In genomic region chr6:85594197-85594930, GRCh38 we compare ENCODE assay signal across 8 cellular contexts. TPM values are rescaled to one million over a fixed set of nuclear protein-coding genes. Genes with fewer than 3 reads are reported as not detected.
DNase-seq lines count a peak whose midpoint lies in the region; FAIRE-seq and TF ChIP-seq lines count a peak whose summit lies in the region.

No MANE protein-coding gene starts in this region.

- dilution Hi-C loops in endothelial cell of umbilical vein (cut with MboI; ENCODE audit: extremely low pct_ligation_motif_present, low sequenced_read_pairs) = no loop called here

- H3K9me1 ChIP-seq in endothelial cell of umbilical vein (replicated peaks; ENCODE audit: control insufficient read depth, extremely low read depth, insufficient read depth, low read length) = no peaks in the 10 kb centered on the region

- H3K27ac ChIP-seq in GM23248 (peak overlapping the region; percentile 93), WERI-Rb-1 (peak overlapping the region; percentile 90), endothelial cell of umbilical vein (ENCODE audit: insufficient read depth, low read depth, low read length) (peak overlapping the region; percentile 82), neural progenitor cell (no peak overlapping the region)

- peaks cover 16% of the 10 kb centered on the region for H3K4me1 Mint-ChIP-seq in neural progenitor cell

- peak; percentile 22 for TF ChIP-seq POLR2A in endothelial cell of umbilical vein (IDR thresholded peaks at IDR 0.05; ENCODE audit: low read depth, low read length)

- H3F3A ChIP-seq in GM23248 (ENCODE audit: insufficient read depth) (peaks cover 64% of the 10 kb centered on the region), Loucy (ENCODE audit: low read depth) (peaks cover 8% of the 10 kb centered on the region), neural progenitor cell (ENCODE audit: low read depth) (peaks cover 38% of the 10 kb centered on the region)

- peak overlapping the region; percentile 96 for H3K4me3 Mint-ChIP-seq in neural progenitor cell

- peak overlapping the region; percentile 86 for H3K4me3 ChIP-seq in GM08714 (ENCODE audit: low read length)
- peak overlapping the region; percentile 93 for H3K4me3 ChIP-seq in GM23248
- H3K4me3 ChIP-seq in Loucy (ENCODE audit: low read length, poor library complexity, severe bottlenecking) = peak overlapping the region; percentile 94
- peak overlapping the region; percentile 67 for H3K4me3 ChIP-seq in WERI-Rb-1 (ENCODE audit: low read depth, low read length)
- peak overlapping the region; percentile 45 to 96 (median 80) for H3K4me3 ChIP-seq in endothelial cell of umbilical vein (replicated peaks in 1 of 3; ENCODE audit: insufficient read depth in 1 of 3, low read depth in 1 of 3, low read length in 3 of 3)
- peak overlapping the region; percentile 76 for H3K4me3 ChIP-seq in neural progenitor cell

- H3K36me3 ChIP-seq in GM23248 (ENCODE audit: low read depth) (no peaks in the 10 kb centered on the region; the same call in 1 of the 2 replicates), Loucy (ENCODE audit: insufficient read depth, low read length) (no peaks in the 10 kb centered on the region), WERI-Rb-1 (peaks cover 6% of the 10 kb centered on the region), endothelial cell of umbilical vein (ENCODE audit: control insufficient read depth in 2 of 2, extremely low read depth in 1 of 2, insufficient read depth in 2 of 2, low read length in 2 of 2) (no peaks in the 10 kb centered on the region), neural progenitor cell (no peaks in the 10 kb centered on the region)

- H3K9ac ChIP-seq in GM23248 (peak overlapping the region; percentile 92), Loucy (ENCODE audit: low read depth, low read length, poor library complexity, severe bottlenecking) (peak overlapping the region; percentile 85), endothelial cell of umbilical vein (replicated peaks; ENCODE audit: extremely low read depth, insufficient read depth, low read length) (peak overlapping the region; percentile 89), neural progenitor cell (no peak overlapping the region)

- H3K4me2 ChIP-seq in GM23248 (ENCODE audit: unreplicated experiment) (peak overlapping the region; percentile 98), Loucy (ENCODE audit: low read depth, low read length, poor library complexity, severe bottlenecking) (peak overlapping the region; percentile 85), endothelial cell of umbilical vein (ENCODE audit: insufficient read depth, low read length) (peak overlapping the region; percentile 84), neural progenitor cell (peak overlapping the region; percentile 81)

- no peak for TF ChIP-seq CTCF in Loucy (conservative IDR thresholded peaks at IDR 0.05; ENCODE audit: low read length)
- TF ChIP-seq CTCF in WERI-Rb-1 (IDR thresholded peaks at IDR 0.05; ENCODE audit: low read depth, low read length) = no peak
- TF ChIP-seq CTCF in endothelial cell of umbilical vein (IDR thresholded peaks at IDR 0.05; ENCODE audit: extremely low read depth in 1 of 2, insufficient read depth in 1 of 2, low read depth in 1 of 2, low read length in 2 of 2) = no peak
- TF ChIP-seq CTCF in neural progenitor cell (IDR thresholded peaks at IDR 0.05) = no peak

- H3K9me3 ChIP-seq in GM23248 (ENCODE audit: low read depth) (no peaks in the 10 kb centered on the region), Loucy (ENCODE audit: insufficient read depth, low read depth, low read length) (no peaks in the 10 kb centered on the region), WERI-Rb-1 (ENCODE audit: severe bottlenecking) (no peaks in the 10 kb centered on the region), endothelial cell of umbilical vein (replicated peaks; ENCODE audit: control insufficient read depth, insufficient read depth, low read length) (no peaks in the 10 kb centered on the region), neural progenitor cell (ENCODE audit: low read depth) (no peaks in the 10 kb centered on the region)

- DNase-seq in GM23248 = peak; percentile 71
- peak; percentile 42 for DNase-seq in WERI-Rb-1
- DNase-seq in endothelial cell of umbilical vein (ENCODE audit: low read depth, low spot score) = peak; percentile 63
- DNase-seq in neural progenitor cell (ENCODE audit: low spot score) = peak; percentile 40
- DNase-seq in occipital lobe (lab: John Stamatoyannopoulos, UW) = no peak
- no peak for DNase-seq in EL

- no peaks in the 10 kb centered on the region for H3K9me2 ChIP-seq in GM23248 (ENCODE audit: insufficient read depth)
- no peaks in the 10 kb centered on the region for H3K9me2 ChIP-seq in Loucy (replicated peaks; ENCODE audit: low read depth, low read length)

- POLR2A ChIA-PET in endothelial cell of umbilical vein (lab: Charles Lee) = interaction anchor here (0.7 to 4.0 kb wide), 3 partner anchors 25 to 84 kb away, joined by 3 to 21 read pairs (median 3); partner anchors contain the start of gene SYNCRIP

- peaks cover 22% of the 10 kb centered on the region for H3K36me3 Mint-ChIP-seq in neural progenitor cell

- peak overlapping the region; percentile 93 for H2AFZ ChIP-seq in GM23248
- peak overlapping the region; percentile 93 for H2AFZ ChIP-seq in Loucy (ENCODE audit: low read length)
- peak overlapping the region; percentile 63 for H2AFZ ChIP-seq in endothelial cell of umbilical vein (ENCODE audit: low read depth, low read length)
- H2AFZ ChIP-seq in neural progenitor cell (replicated peaks) = peak overlapping the region; percentile 92

- no peak overlapping the region for H3K27ac Mint-ChIP-seq in neural progenitor cell

- FAIRE-seq in endothelial cell of umbilical vein (lab: Jason Lieb, UNC) = peak; percentile 12

- BruUV-seq in endothelial cell of umbilical vein (replicated peaks; lab: Mats Ljungman, UMichigan) = TSS peak; percentile 71

- intact Hi-C loops in endothelial cell of umbilical vein (cut with micrococcal nuclease) = loop anchor here (5.0 kb wide), 1 partner anchor 237 kb away; no protein-coding TSS in a partner anchor

- peaks cover 36% of the 10 kb centered on the region for H3K79me2 ChIP-seq in GM23248 (ENCODE audit: insufficient read depth)
- H3K79me2 ChIP-seq in Loucy (ENCODE audit: insufficient read depth, low read length) = peaks cover 38% of the 10 kb centered on the region
- H3K79me2 ChIP-seq in endothelial cell of umbilical vein (ENCODE audit: control insufficient read depth, insufficient read depth, low read length) = peaks cover 37% of the 10 kb centered on the region
- peaks cover 16% of the 10 kb centered on the region for H3K79me2 ChIP-seq in neural progenitor cell (ENCODE audit: low read depth)

- H3K9me3 Mint-ChIP-seq in neural progenitor cell = peaks cover 24% of the 10 kb centered on the region

- peaks cover 29% of the 10 kb centered on the region for H3K4me1 ChIP-seq in GM23248 (ENCODE audit: insufficient read depth)
- H3K4me1 ChIP-seq in Loucy (ENCODE audit: insufficient read depth, low read length, poor library complexity, severe bottlenecking) = peaks cover 38% of the 10 kb centered on the region
- peaks cover 16% of the 10 kb centered on the region for H3K4me1 ChIP-seq in endothelial cell of umbilical vein (ENCODE audit: control insufficient read depth, extremely low read depth, insufficient read depth, low read length)
- no peaks in the 10 kb centered on the region for H3K4me1 ChIP-seq in neural progenitor cell

- CTCF ChIA-PET in endothelial cell of umbilical vein (lab: Charles Lee) = interaction anchor here (1.0 kb wide), 1 partner anchor 24 kb away, joined by 7 read pairs; no protein-coding TSS in a partner anchor

- WGBS in GM23248 (ENCODE audit: low coverage in 1 of 2, low lambda C conversion rate in 2 of 2, missing lambda C conversion rate in 2 of 2), 2 experiments = 0 to 1% methylated on average over 32 to 35 of the region's 35 CpGs

- H3K27me3 Mint-ChIP-seq in neural progenitor cell (ENCODE audit: insufficient read depth, low read depth) = peaks cover 3% of the 10 kb centered on the region

- H4K20me1 ChIP-seq in GM23248 (ENCODE audit: insufficient read depth) (no peaks in the 10 kb centered on the region), Loucy (ENCODE audit: insufficient read depth, low read length, poor library complexity, severe bottlenecking) (peaks cover 26% of the 10 kb centered on the region), endothelial cell of umbilical vein (replicated peaks; ENCODE audit: control insufficient read depth, extremely low read depth, insufficient read depth, low read length) (no peaks in the 10 kb centered on the region), neural progenitor cell (ENCODE audit: low read depth) (no peaks in the 10 kb centered on the region)

- H3K27me3 ChIP-seq in GM23248 (replicated peaks; ENCODE audit: insufficient read depth) (no peaks in the 10 kb centered on the region), Loucy (ENCODE audit: insufficient read depth, low read length, poor library complexity, severe bottlenecking) (no peaks in the 10 kb centered on the region), WERI-Rb-1 (ENCODE audit: insufficient read depth, low read depth, severe bottlenecking) (no peaks in the 10 kb centered on the region), endothelial cell of umbilical vein (ENCODE audit: control insufficient read depth in 2 of 2, insufficient read depth in 2 of 2, low read length in 2 of 2) (no peaks in the 10 kb centered on the region), neural progenitor cell (peaks cover 35% of the 10 kb centered on the region)

- in situ Hi-C loops in GM23248 (cut with MboI) = no loop called here

RNA-seq across cellular contexts. Expression of gene SNX14, which starts 0.7 kb away (rescaled TPM):
- 70.1 and 72.4 TPM in 2 replicates for total RNA-seq in GM23248 (2014; rRNA removed; shearing (Covaris generic))
- polyA plus RNA-seq in GM23248 (2016; fragmentation: Nextera tagmentation; extraction: Ambion mirVana) = 68.3 and 70.6 TPM in 2 replicates
- total RNA-seq in endothelial cell of umbilical vein = 64.9 and 74.3 TPM in 2 replicates
- 32.0 and 41.3 TPM in 2 replicates for polyA plus RNA-seq in endothelial cell of umbilical vein
- 36.6 and 40.3 TPM in 2 replicates for polyA plus RNA-seq in endothelial cell of umbilical vein (2011; cell fraction: cytosol; rRNA removed)
- polyA plus RNA-seq in endothelial cell of umbilical vein (2011; cell fraction: nucleus; rRNA removed) = 95.7 and 128 TPM in 2 replicates
- polyA plus RNA-seq in endothelial cell of umbilical vein (2012) = 49.6 and 65.0 TPM in 2 replicates
- 53.7 and 61.3 TPM in 2 replicates for polyA minus RNA-seq in endothelial cell of umbilical vein
- 22.3 TPM for polyA minus RNA-seq in endothelial cell of umbilical vein (2011; cell fraction: cytosol; rRNA and poly(A)+ RNA removed)
- 94.3 and 98.9 TPM in 2 replicates for polyA minus RNA-seq in endothelial cell of umbilical vein (2011; cell fraction: nucleus; rRNA and poly(A)+ RNA removed)
- 46.7 and 95.2 TPM in 2 replicates for total RNA-seq in neural progenitor cell (ENCODE audit: low replicate concordance)
- 204 TPM for total RNA-seq in occipital lobe

RNA-seq across cellular contexts. Expression of gene SYNCRIP, which starts 48.3 kb away (rescaled TPM):
- total RNA-seq in GM23248 (2014; rRNA removed; shearing (Covaris generic)) = 77.9 and 99.0 TPM in 2 replicates
- polyA plus RNA-seq in GM23248 (2016; fragmentation: Nextera tagmentation; extraction: Ambion mirVana) (138 and 150 TPM in 2 replicates), endothelial cell of umbilical vein (6.8 and 16.3 TPM in 2 replicates)
- total RNA-seq in endothelial cell of umbilical vein (150 and 155 TPM in 2 replicates), neural progenitor cell (ENCODE audit: low replicate concordance) (80.5 and 150 TPM in 2 replicates), occipital lobe (118 TPM)
- polyA plus RNA-seq in endothelial cell of umbilical vein (2011; cell fraction: cytosol; rRNA removed) = 23.8 and 31.4 TPM in 2 replicates
- polyA plus RNA-seq in endothelial cell of umbilical vein (2011; cell fraction: nucleus; rRNA removed) = 26.4 and 36.2 TPM in 2 replicates
- polyA plus RNA-seq in endothelial cell of umbilical vein (2012) = 103 and 191 TPM in 2 replicates
- polyA minus RNA-seq in endothelial cell of umbilical vein = 21.4 and 21.9 TPM in 2 replicates
- polyA minus RNA-seq in endothelial cell of umbilical vein (2011; cell fraction: cytosol; rRNA and poly(A)+ RNA removed) = 22.9 TPM
- 44.2 and 46.1 TPM in 2 replicates for polyA minus RNA-seq in endothelial cell of umbilical vein (2011; cell fraction: nucleus; rRNA and poly(A)+ RNA removed)

Comparison
In these comparisons a context has a peak if more than half of its experiments do, and no peak if none do; other contexts are left out.
1. DNase-seq: peak in GM23248 (single experiment), WERI-Rb-1 (single experiment), endothelial cell of umbilical vein (single experiment) and neural progenitor cell (single experiment); none in occipital lobe (single experiment) and EL (single experiment).
2. Peak in every context shown above with its lines, with median percentiles within 50 percentile points of each other: H3K4me3 ChIP-seq, H2AFZ ChIP-seq and H3K4me2 ChIP-seq.